1 cellular context compared by ENCODE assay signal in the genomic region with DNA sequence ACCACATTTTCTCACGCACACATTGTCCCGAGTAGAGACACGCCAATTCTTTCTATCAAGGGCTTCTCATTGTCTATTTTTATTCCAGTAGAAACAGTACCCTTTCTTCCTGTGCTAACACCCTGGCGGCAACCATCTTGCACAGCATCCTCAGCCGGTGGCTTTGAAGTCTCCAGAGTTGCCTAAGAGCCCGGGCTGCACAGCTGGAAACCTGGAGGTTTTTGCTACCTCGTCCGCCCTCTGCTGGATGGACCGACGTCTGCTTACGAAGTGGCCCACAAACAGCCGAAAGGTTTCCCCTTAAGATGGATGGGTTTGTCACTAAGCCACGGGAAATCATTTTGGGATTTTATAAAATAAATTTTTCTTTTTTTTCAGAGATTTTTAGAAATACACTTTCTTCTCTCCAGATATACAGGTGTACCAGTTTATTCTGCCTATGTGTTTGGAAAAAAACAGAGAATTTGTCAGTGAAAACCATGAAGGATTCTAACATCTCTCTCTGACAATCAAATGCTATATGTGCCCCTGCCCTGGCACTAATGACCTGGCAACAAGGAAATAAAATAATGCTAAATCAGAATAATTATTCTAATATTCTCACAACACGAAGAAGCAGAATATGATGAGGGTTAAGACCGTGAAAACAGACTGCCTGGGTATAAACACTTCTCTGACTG.
TF ChIP-seq lines count a peak whose summit lies in the region.

No MANE protein-coding gene starts in this region.

TF ChIP-seq in K562, 482 proteins besides CTCF, POLR2A, EP300 and RAD21 (continued from another document):
- peak; percentile 89 for TF ChIP-seq TFAP4 (CRISPR knock-in tag; IDR thresholded peaks at IDR 0.05; ENCODE audit: borderline replicate concordance)
- TF ChIP-seq CREM (IDR thresholded peaks at IDR 0.05; ENCODE audit: low read depth), result peak; percentile 71
- TF ChIP-seq IFI16 (CRISPR knock-in tag; IDR thresholded peaks at IDR 0.05), result no peak
